In genomic region chr14:104876251-104876699, GRCh38 we compare ENCODE assay signal across 8 cellular contexts. TPM values are rescaled to one million over a fixed set of nuclear protein-coding genes. Genes with fewer than 3 reads are reported as not detected.
DNase-seq lines count a peak whose midpoint lies in the region; ATAC-seq and TF ChIP-seq lines count a peak whose summit lies in the region.

No MANE protein-coding gene starts in this region.

- peak; percentile 51 for DNase-seq in EH (ENCODE audit: low read depth)
- peak; percentile 2 for DNase-seq in NCI-H226
- DNase-seq in body of pancreas = peak in 1 of 4 donors; percentile 13
- DNase-seq in naive thymus-derived CD8-positive, alpha-beta T cell = peak in 5 of 10 donors; percentile 12 to 34 (median 25)
- DNase-seq in amygdala (lab: John Stamatoyannopoulos, UW) = no peak

- H3K9me3 ChIP-seq in body of pancreas = no peaks in the 10 kb centered on the region

- intact Hi-C loops in body of pancreas (cut with DNase I) = no loop called here

- H3K27me3 ChIP-seq in body of pancreas = no peaks in the 10 kb centered on the region

- no peak overlapping the region for H3K27ac ChIP-seq in body of pancreas

- peak overlapping the region in 1 of 10 donors; percentile 21 for H3K27ac Mint-ChIP-seq in naive thymus-derived CD8-positive, alpha-beta T cell

- H3K4me3 Mint-ChIP-seq in naive thymus-derived CD8-positive, alpha-beta T cell = no peak overlapping the region

- ATAC-seq in body of pancreas (peak; percentile 45), GM18861 (IDR thresholded peaks at IDR 0.05; ENCODE audit: unreplicated experiment) (no peak), HG02938 (IDR thresholded peaks at IDR 0.05; ENCODE audit: unreplicated experiment) (no peak), HG03280 (IDR thresholded peaks at IDR 0.05; ENCODE audit: unreplicated experiment) (no peak)
- peak; percentile 78 to 84 for ATAC-seq in naive thymus-derived CD8-positive, alpha-beta T cell

- TF ChIP-seq CTCF in body of pancreas (IDR thresholded peaks at IDR 0.05) = no peak

- POLR2A ChIA-PET in naive thymus-derived CD8-positive, alpha-beta T cell (lab: Charles Lee) = no interaction called here

- TF ChIP-seq POLR2A in body of pancreas (IDR thresholded peaks at IDR 0.05) = no peak

- H3K9me3 Mint-ChIP-seq in naive thymus-derived CD8-positive, alpha-beta T cell = no peaks in the 10 kb centered on the region

- peaks cover 0 to 6% of the 10 kb centered on the region in 2 donors for H3K36me3 ChIP-seq in body of pancreas (replicated peaks in 1 of 2; ENCODE audit: insufficient read depth in 1 of 2, low read depth in 2 of 2)

- H3K27me3 Mint-ChIP-seq in naive thymus-derived CD8-positive, alpha-beta T cell = peaks cover 0 to 24% (median 0%) of the 10 kb centered on the region in 5 donors

- WGBS in body of pancreas, 2 donors = 84 to 91% methylated on average over 7 to 8 of the region's 8 CpGs

- peaks cover 2 to 9% (median 4%) of the 10 kb centered on the region in 4 donors for H3K4me1 Mint-ChIP-seq in naive thymus-derived CD8-positive, alpha-beta T cell

- H3K4me3 ChIP-seq in body of pancreas = no peak overlapping the region

- H3K36me3 Mint-ChIP-seq in naive thymus-derived CD8-positive, alpha-beta T cell = no peaks in the 10 kb centered on the region

- H3K4me1 ChIP-seq in body of pancreas = peaks cover 12% of the 10 kb centered on the region

RNA-seq across cellular contexts. Expression of gene CEP170B, which starts 11.2 kb away (rescaled TPM):
- total RNA-seq in body of pancreas = 10 to 100 TPM; 23.6 to 41.9 TPM
- total RNA-seq in naive thymus-derived CD8-positive, alpha-beta T cell = 1 to 10 TPM; 4.6 to 4.8 TPM
- under 1 TPM in 2 of 3 donors, not detected in 1; 0.03 to 0.05 TPM for polyA plus RNA-seq in naive thymus-derived CD8-positive, alpha-beta T cell

RNA-seq across cellular contexts. Expression of gene PLD4, which starts 48.4 kb away (rescaled TPM):
- not detected for total RNA-seq in body of pancreas
- total RNA-seq in naive thymus-derived CD8-positive, alpha-beta T cell = 1 to 10 TPM; 1.2 to 2.2 TPM
- polyA plus RNA-seq in naive thymus-derived CD8-positive, alpha-beta T cell = under 1 TPM in 2 of 3 donors, not detected in 1; 0.08 to 0.13 TPM

Comparison
In these comparisons a context has a peak if more than half of its experiments do, and no peak if none do; other contexts are left out.
1. DNase-seq: peak in EH (single experiment) and NCI-H226 (single experiment); none in amygdala (0 of 56).
2. ATAC-seq: peak in body of pancreas (single experiment) and naive thymus-derived CD8-positive, alpha-beta T cell (2 of 2); none in GM18861 (single experiment), HG02938 (single experiment) and HG03280 (single experiment).
3. RNA of gene CEP170B, which starts 11.2 kb away (total RNA-seq): 23.6 to 41.9 TPM in body of pancreas; 4.6 to 4.8 TPM in naive thymus-derived CD8-positive, alpha-beta T cell; every median in the first group is over 4 times any median in the second.